Comparison of ENCODE assay signal across 16 cellular contexts in the genomic region with DNA sequence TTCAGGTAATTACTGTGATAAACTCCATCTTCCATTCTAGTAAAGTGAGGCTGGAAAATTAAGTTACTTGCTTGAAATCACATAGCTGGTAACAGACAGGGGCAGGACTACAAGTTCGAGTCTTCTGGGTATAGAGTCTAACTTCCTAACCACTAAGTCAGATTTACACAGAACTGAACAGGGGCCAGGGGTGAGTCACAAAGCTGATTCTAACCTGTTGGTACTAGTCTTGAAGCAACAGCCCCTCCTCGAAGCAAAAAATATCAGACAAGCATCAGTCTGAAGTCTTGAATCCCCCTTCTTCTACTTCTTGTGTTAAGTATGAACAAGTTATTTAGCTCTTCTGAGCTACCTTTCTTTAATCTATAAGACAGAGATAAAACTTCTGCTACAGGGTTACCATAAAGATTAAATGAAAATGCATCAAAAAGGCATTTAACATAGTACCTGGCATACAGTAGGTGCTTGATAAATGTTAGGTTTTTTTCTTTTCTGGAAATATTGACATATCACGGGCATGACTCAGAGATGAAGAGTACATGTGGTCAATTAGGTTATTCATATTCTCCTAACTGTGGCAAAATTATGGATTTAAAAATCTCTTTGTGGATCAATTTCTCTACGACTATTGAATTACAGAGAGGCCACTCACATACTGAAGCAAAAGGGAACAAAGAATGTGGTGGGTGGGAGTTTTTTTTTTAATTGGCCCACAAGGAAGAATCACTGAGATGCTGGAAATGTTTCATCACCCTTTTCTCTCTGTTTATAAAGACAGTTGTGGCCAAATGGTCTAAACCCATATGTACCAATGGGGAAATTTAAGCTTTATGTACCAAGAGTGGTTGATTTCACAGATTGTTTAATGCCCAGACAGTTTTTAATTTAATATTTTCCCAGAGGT.
DNase-seq lines count a peak whose midpoint lies in the region; ATAC-seq and TF ChIP-seq lines count a peak whose summit lies in the region.
"Had no signal": no experiment of that assay in that cellular context is flagged by ENCODE, and none has a peak within 500 bp of the region (broad histone marks: within the 10 kb centered on the region; RNA-seq: fewer than 3 reads in every experiment).

No MANE protein-coding gene starts in this region.

- H3K4me1 Mint-ChIP-seq in activated CD4-positive, alpha-beta T cell treated with anti-CD3 and anti-CD28 coated beads for 36 hours: peaks cover 9% of the 10 kb centered on the region
- H3K4me1 Mint-ChIP-seq in activated CD8-positive, alpha-beta memory T cell treated with anti-CD3 and anti-CD28 coated beads, Interleukin-2, amount 10 ng/mL, durations not matched to agents 7 days and 5 days: no peaks in the 10 kb centered on the region
- H3K4me1 Mint-ChIP-seq: central memory CD8-positive, alpha-beta T cell; neural crest cell had no signal

- WGBS in mammary epithelial cell (ENCODE audit: low coverage, missing lambda C conversion rate): 1% methylated on average over 4 of the region's 4 CpGs

- peaks cover 3% of the 10 kb centered on the region for H3K27me3 Mint-ChIP-seq in activated CD4-positive, alpha-beta T cell treated with anti-CD3 and anti-CD28 coated beads for 36 hours
- H3K27me3 Mint-ChIP-seq in activated CD8-positive, alpha-beta memory T cell treated with anti-CD3 and anti-CD28 coated beads, Interleukin-2, amount 10 ng/mL, durations not matched to agents 7 days and 5 days: peaks cover 11% of the 10 kb centered on the region

- peak; percentile 80 for ATAC-seq in activated CD4-positive, alpha-beta T cell treated with anti-CD3 and anti-CD28 coated beads for 36 hours
- ATAC-seq in GM19324 (IDR thresholded peaks at IDR 0.05; ENCODE audit: low FRiP score, unreplicated experiment): no peak
- ATAC-seq in activated CD8-positive, alpha-beta memory T cell treated with anti-CD3 and anti-CD28 coated beads, Interleukin-2, amount 10 ng/mL, durations not matched to agents 7 days and 5 days: no peak
- ATAC-seq: lower lobe of right lung had no signal

- H4K20me1 ChIP-seq in mammary epithelial cell (ENCODE audit: insufficient read depth, low read length): no peaks in the 10 kb centered on the region

- in situ Hi-C loops in mammary epithelial cell (cut with MboI; ENCODE audit: low sequenced_read_pairs in 2 of 2): no loop called here

- no peaks in the 10 kb centered on the region for H3K9me3 Mint-ChIP-seq in activated CD4-positive, alpha-beta T cell treated with anti-CD3 and anti-CD28 coated beads for 36 hours (ENCODE audit: low read depth)
- no peaks in the 10 kb centered on the region for H3K9me3 Mint-ChIP-seq in activated CD8-positive, alpha-beta memory T cell treated with anti-CD3 and anti-CD28 coated beads, Interleukin-2, amount 10 ng/mL, durations not matched to agents 7 days and 5 days (ENCODE audit: low read depth)
- H3K9me3 Mint-ChIP-seq: central memory CD8-positive, alpha-beta T cell had no signal

- BruUV-seq in mammary epithelial cell (replicated peaks; lab: Mats Ljungman, UMichigan): TSS peak; percentile 91

- H3K4me3 ChIP-seq in mammary epithelial cell (replicated peaks in 1 of 3; ENCODE audit: insufficient read depth in 1 of 3, low read depth in 2 of 3, low read length in 3 of 3): no peak overlapping the region
- H3K4me3 ChIP-seq: lower lobe of right lung, thyroid gland had no signal

- H3K27me3 ChIP-seq in mammary epithelial cell (ENCODE audit: insufficient read depth, low read length): no peaks in the 10 kb centered on the region
- H3K27me3 ChIP-seq: thyroid gland had no signal

- peak overlapping the region; percentile 10 for H3K27ac Mint-ChIP-seq in activated CD4-positive, alpha-beta T cell treated with anti-CD3 and anti-CD28 coated beads for 36 hours
- H3K27ac Mint-ChIP-seq in activated CD8-positive, alpha-beta memory T cell treated with anti-CD3 and anti-CD28 coated beads, Interleukin-2, amount 10 ng/mL, durations not matched to agents 7 days and 5 days: no peak overlapping the region

- no peaks in the 10 kb centered on the region for H3K9me3 ChIP-seq in mammary epithelial cell (replicated peaks; ENCODE audit: insufficient read depth, low read length)
- H3K9me3 ChIP-seq: lower lobe of right lung, thyroid gland had no signal

- intact Hi-C loops in activated CD4-positive, alpha-beta T cell treated with anti-CD3 and anti-CD28 coated beads for 36 hours (cut with DNase I, micrococcal nuclease): no loop called here
- intact Hi-C loops in mammary epithelial cell (cut with micrococcal nuclease): loop anchor here (10.0 kb wide), 2 partner anchors 99 to 169 kb away; no protein-coding TSS in a partner anchor

- H3K4me2 ChIP-seq in mammary epithelial cell (ENCODE audit: insufficient read depth, low read depth, low read length): peak overlapping the region; percentile 32

- no peak for TF ChIP-seq CTCF in mammary epithelial cell (conservative IDR thresholded peaks at IDR 0.05 in 1 of 2, IDR thresholded peaks at IDR 0.05 in 1 of 2; ENCODE audit: extremely low read depth in 1 of 2, insufficient read depth in 1 of 2, low read depth in 1 of 2, low read length in 2 of 2)

- CTCF ChIA-PET in activated CD4-positive, alpha-beta T cell treated with anti-CD3 and anti-CD28 coated beads for 36 hours (lab: Charles Lee): interaction anchor here (1.0 to 1.3 kb wide), 2 partner anchors 9 to 96 kb away, joined by 3 read pairs; no protein-coding TSS in a partner anchor
- CTCF ChIA-PET in mammary epithelial cell (lab: Charles Lee; ENCODE audit: low non-redundant PET): interaction anchor here (0.7 kb wide), 1 partner anchor 39 kb away, joined by 7 read pairs; no protein-coding TSS in a partner anchor
- CTCF ChIA-PET in activated CD8-positive, alpha-beta memory T cell treated with anti-CD3 and anti-CD28 coated beads, Interleukin-2, amount 10 ng/mL, durations not matched to agents 7 days and 5 days (lab: Charles Lee): no interaction called here

- no peak overlapping the region for H3K9ac ChIP-seq in mammary epithelial cell (ENCODE audit: insufficient read depth, low read length)

- H2AFZ ChIP-seq in mammary epithelial cell (ENCODE audit: low read depth, low read length): peak overlapping the region; percentile 28

- H3K79me2 ChIP-seq in mammary epithelial cell (ENCODE audit: insufficient read depth, low read length): no peaks in the 10 kb centered on the region

- no peak overlapping the region for H3K4me3 Mint-ChIP-seq in activated CD4-positive, alpha-beta T cell treated with anti-CD3 and anti-CD28 coated beads for 36 hours
- H3K4me3 Mint-ChIP-seq in activated CD8-positive, alpha-beta memory T cell treated with anti-CD3 and anti-CD28 coated beads, Interleukin-2, amount 10 ng/mL, durations not matched to agents 7 days and 5 days: no peak overlapping the region
- H3K4me3 Mint-ChIP-seq: central memory CD8-positive, alpha-beta T cell; neural crest cell had no signal

- H3K36me3 Mint-ChIP-seq in activated CD4-positive, alpha-beta T cell treated with anti-CD3 and anti-CD28 coated beads for 36 hours (ENCODE audit: low read depth): no peaks in the 10 kb centered on the region
- no peaks in the 10 kb centered on the region for H3K36me3 Mint-ChIP-seq in activated CD8-positive, alpha-beta memory T cell treated with anti-CD3 and anti-CD28 coated beads, Interleukin-2, amount 10 ng/mL, durations not matched to agents 7 days and 5 days

- DNase-seq in activated CD4-positive, alpha-beta T cell treated with anti-CD3 and anti-CD28 coated beads for 36 hours: peak; percentile 31
- DNase-seq in activated CD4-positive, alpha-beta T cell treated with anti-CD3 and anti-CD28 coated beads, Interleukin-2, amount 50 U/mL, for 4 hours: no peak
- DNase-seq in HS-27A (ENCODE audit: low read depth) (peak; percentile 8), mammary epithelial cell (peak; percentile 79), non-pigmented ciliary epithelial cell (ENCODE audit: low read depth) (peak; percentile 49), NCI-H446 (lab: John Stamatoyannopoulos, UW) (no peak)
- no peak for DNase-seq in activated CD8-positive, alpha-beta memory T cell treated with anti-CD3 and anti-CD28 coated beads, Interleukin-2, amount 10 ng/mL, durations not matched to agents 7 days and 5 days
- DNase-seq: 8988T, activated gamma-delta T cell, Calu3, lower lobe of right lung, NCI-H1048, thyroid gland had no signal

- POLR2A ChIA-PET in activated CD4-positive, alpha-beta T cell treated with anti-CD3 and anti-CD28 coated beads for 36 hours (lab: Charles Lee): no interaction called here

- no peaks in the 10 kb centered on the region for H3K36me3 ChIP-seq in mammary epithelial cell (ENCODE audit: insufficient read depth, low read length)
- H3K36me3 ChIP-seq: lower lobe of right lung, thyroid gland had no signal

- dilution Hi-C loops in mammary epithelial cell (cut with HindIII; ENCODE audit: low sequenced_read_pairs): no loop called here

- H3K27ac ChIP-seq in mammary epithelial cell (ENCODE audit: insufficient read depth, low read depth, low read length): peak overlapping the region; percentile 87
- H3K27ac ChIP-seq: lower lobe of right lung, thyroid gland had no signal

- peaks cover 24% of the 10 kb centered on the region for H3K4me1 ChIP-seq in mammary epithelial cell (ENCODE audit: insufficient read depth, low read length)
- H3K4me1 ChIP-seq: lower lobe of right lung, thyroid gland had no signal

Comparison
In these comparisons a context has a peak if more than half of its experiments do, and no peak if none do; other contexts are left out.
1. DNase-seq: peak in activated CD4-positive, alpha-beta T cell treated with anti-CD3 and anti-CD28 coated beads for 36 hours (single experiment), HS-27A (single experiment), mammary epithelial cell (single experiment) and non-pigmented ciliary epithelial cell (single experiment); none in activated CD4-positive, alpha-beta T cell treated with anti-CD3 and anti-CD28 coated beads, Interleukin-2, amount 50 U/mL, for 4 hours (0 of 2), NCI-H446 (0 of 2) and activated CD8-positive, alpha-beta memory T cell treated with anti-CD3 and anti-CD28 coated beads, Interleukin-2, amount 10 ng/mL, durations not matched to agents 7 days and 5 days (single experiment).